ENCODE assay signal across 1 cellular context in the genomic region with DNA sequence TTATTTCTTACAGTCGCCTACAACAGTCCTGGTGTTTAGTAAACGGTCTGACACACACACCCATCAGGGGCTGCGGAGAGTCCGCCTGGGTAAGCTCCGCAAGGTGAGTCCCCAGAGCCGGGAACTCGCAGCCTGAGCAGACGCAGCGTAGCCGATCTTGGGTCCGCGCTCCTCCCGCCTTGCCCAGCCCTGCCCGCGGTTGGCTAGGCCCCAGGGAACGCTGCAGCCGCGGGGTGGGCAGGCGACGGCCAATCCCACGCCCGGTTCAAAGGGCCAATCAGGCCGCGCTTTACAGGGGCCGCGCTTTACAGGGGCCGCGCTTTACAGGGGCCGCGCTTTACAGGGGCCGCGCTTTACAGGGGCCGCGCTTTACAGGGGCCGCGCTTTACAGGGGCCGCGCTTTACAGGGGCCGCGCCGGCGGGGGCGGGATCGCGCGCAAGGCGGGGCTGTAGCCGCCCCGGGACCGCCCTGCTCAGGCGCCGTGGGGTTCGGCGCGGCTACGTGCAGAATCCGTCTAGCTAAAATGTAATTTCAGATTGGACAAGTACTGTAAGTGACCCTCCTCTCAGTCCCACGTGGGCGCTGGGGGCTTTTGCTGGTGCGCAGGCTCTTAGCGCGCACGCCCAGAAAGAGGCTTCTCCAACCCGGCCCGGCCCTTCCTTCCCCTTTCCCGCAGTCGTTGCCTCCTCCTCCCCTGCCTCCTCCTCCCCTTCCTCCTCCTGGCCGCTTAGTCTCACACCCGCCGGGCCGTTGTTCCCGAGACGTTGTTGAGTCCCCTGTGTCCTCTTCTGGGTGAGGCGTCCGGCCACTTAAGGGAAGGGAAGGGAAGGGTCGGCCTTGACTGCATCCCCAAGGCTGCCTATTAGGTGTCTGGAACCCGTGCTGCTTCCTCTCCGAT.
TF ChIP-seq lines count a peak whose summit lies in the region.

A gene with protein sequence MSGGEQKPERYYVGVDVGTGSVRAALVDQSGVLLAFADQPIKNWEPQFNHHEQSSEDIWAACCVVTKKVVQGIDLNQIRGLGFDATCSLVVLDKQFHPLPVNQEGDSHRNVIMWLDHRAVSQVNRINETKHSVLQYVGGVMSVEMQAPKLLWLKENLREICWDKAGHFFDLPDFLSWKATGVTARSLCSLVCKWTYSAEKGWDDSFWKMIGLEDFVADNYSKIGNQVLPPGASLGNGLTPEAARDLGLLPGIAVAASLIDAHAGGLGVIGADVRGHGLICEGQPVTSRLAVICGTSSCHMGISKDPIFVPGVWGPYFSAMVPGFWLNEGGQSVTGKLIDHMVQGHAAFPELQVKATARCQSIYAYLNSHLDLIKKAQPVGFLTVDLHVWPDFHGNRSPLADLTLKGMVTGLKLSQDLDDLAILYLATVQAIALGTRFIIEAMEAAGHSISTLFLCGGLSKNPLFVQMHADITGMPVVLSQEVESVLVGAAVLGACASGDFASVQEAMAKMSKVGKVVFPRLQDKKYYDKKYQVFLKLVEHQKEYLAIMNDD (plus strand): TSS at position 737 of the 899 bp plus-strand sequence. CDS start 24,456 bp downstream, outside the sequence.

TF ChIP-seq in HepG2, 621 proteins besides CTCF, POLR2A, EP300 and RAD21 (continued from another document and continues in another):
- TF ChIP-seq, protein P1, sequence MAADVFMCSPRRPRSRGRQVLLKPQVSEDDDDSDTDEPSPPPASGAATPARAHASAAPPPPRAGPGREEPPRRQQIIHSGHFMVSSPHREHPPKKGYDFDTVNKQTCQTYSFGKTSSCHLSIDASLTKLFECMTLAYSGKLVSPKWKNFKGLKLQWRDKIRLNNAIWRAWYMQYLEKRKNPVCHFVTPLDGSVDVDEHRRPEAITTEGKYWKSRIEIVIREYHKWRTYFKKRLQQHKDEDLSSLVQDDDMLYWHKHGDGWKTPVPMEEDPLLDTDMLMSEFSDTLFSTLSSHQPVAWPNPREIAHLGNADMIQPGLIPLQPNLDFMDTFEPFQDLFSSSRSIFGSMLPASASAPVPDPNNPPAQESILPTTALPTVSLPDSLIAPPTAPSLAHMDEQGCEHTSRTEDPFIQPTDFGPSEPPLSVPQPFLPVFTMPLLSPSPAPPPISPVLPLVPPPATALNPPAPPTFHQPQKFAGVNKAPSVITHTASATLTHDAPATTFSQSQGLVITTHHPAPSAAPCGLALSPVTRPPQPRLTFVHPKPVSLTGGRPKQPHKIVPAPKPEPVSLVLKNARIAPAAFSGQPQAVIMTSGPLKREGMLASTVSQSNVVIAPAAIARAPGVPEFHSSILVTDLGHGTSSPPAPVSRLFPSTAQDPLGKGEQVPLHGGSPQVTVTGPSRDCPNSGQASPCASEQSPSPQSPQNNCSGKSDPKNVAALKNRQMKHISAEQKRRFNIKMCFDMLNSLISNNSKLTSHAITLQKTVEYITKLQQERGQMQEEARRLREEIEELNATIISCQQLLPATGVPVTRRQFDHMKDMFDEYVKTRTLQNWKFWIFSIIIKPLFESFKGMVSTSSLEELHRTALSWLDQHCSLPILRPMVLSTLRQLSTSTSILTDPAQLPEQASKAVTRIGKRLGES (CRISPR knock-in tag; IDR thresholded peaks at IDR 0.05; ENCODE audit: borderline replicate concordance), result no peak
- TF ChIP-seq SRSF4 (IDR thresholded peaks at IDR 0.05; ENCODE audit: low read depth, low read length, poor library complexity, severe bottlenecking) (no peak), MTF1 (CRISPR knock-in tag; IDR thresholded peaks at IDR 0.05) (no peak), ZNF263 (CRISPR knock-in tag; IDR thresholded peaks at IDR 0.05) (peak; percentile 97), ZNF614 (CRISPR knock-in tag; IDR thresholded peaks at IDR 0.05; ENCODE audit: borderline replicate concordance) (peak; percentile 50; the same call in 1 of the 2 replicates), SETDB1 (CRISPR knock-in tag; IDR thresholded peaks at IDR 0.05; ENCODE audit: borderline replicate concordance) (no peak), MAFK (conservative IDR thresholded peaks at IDR 0.05 in 1 of 2, IDR thresholded peaks at IDR 0.05 in 1 of 2; ENCODE audit: low read length in 2 of 2) (no peak), FOXK1 (CRISPR knock-in tag; IDR thresholded peaks at IDR 0.05; ENCODE audit: borderline replicate concordance, low read depth) (no peak), ZNF501 (CRISPR knock-in tag; IDR thresholded peaks at IDR 0.05) (peak; percentile 78), ZNF333 (CRISPR knock-in tag; IDR thresholded peaks at IDR 0.05; ENCODE audit: borderline replicate concordance) (no peak), ZNF44 (CRISPR knock-in tag; IDR thresholded peaks at IDR 0.05) (0 out of 2 replicates have a peak, but pooled peaks have one; percentile 21), MBD4 (IDR thresholded peaks at IDR 0.05; ENCODE audit: borderline replicate concordance, low read length) (no peak), ZNF678 (CRISPR knock-in tag; IDR thresholded peaks at IDR 0.05) (0 out of 2 replicates have a peak, but pooled peaks have one; percentile 47), CC2D1A (CRISPR knock-in tag; IDR thresholded peaks at IDR 0.05) (no peak; the same call in 1 of the 2 replicates), PCBP1 (IDR thresholded peaks at IDR 0.05; ENCODE audit: borderline replicate concordance, low read depth, low read length) (peak; percentile 96), ZEB1 (IDR thresholded peaks at IDR 0.05; ENCODE audit: insufficient replicate concordance, low read depth) (no peak), TCF7L2 (IDR thresholded peaks at IDR 0.05; ENCODE audit: low read depth, low read length) (no peak), ZNF768 (CRISPR knock-in tag; IDR thresholded peaks at IDR 0.05) (peak; percentile 37; the same call in 1 of the 2 replicates), NONO (IDR thresholded peaks at IDR 0.05) (no peak), NONO (CRISPR knock-in tag; conservative IDR thresholded peaks at IDR 0.05) (no peak; the same call in 1 of the 2 replicates), ZNF772 (CRISPR knock-in tag; IDR thresholded peaks at IDR 0.05) (no peak; the same call in 1 of the 2 replicates), SSRP1 (CRISPR knock-in tag; IDR thresholded peaks at IDR 0.05) (no peak), HES4 (CRISPR knock-in tag; IDR thresholded peaks at IDR 0.05; ENCODE audit: borderline replicate concordance) (peak; percentile 84; the same call in 1 of the 2 replicates), MED13 (CRISPR knock-in tag; IDR thresholded peaks at IDR 0.05) (no peak), RXRA (CRISPR knock-in tag; IDR thresholded peaks at IDR 0.05) (peak; percentile 35; the same call in 1 of the 2 replicates), RFX1 (IDR thresholded peaks at IDR 0.05) (no peak), HNF4A (CRISPR knock-in tag; IDR thresholded peaks at IDR 0.05) (peak; percentile 39; the same call in 1 of the 2 replicates), YY1 (IDR thresholded peaks at IDR 0.05; ENCODE audit: insufficient read depth, insufficient replicate concordance, low read depth, low read length) (peak; percentile 30)
- TF ChIP-seq, protein P2, sequence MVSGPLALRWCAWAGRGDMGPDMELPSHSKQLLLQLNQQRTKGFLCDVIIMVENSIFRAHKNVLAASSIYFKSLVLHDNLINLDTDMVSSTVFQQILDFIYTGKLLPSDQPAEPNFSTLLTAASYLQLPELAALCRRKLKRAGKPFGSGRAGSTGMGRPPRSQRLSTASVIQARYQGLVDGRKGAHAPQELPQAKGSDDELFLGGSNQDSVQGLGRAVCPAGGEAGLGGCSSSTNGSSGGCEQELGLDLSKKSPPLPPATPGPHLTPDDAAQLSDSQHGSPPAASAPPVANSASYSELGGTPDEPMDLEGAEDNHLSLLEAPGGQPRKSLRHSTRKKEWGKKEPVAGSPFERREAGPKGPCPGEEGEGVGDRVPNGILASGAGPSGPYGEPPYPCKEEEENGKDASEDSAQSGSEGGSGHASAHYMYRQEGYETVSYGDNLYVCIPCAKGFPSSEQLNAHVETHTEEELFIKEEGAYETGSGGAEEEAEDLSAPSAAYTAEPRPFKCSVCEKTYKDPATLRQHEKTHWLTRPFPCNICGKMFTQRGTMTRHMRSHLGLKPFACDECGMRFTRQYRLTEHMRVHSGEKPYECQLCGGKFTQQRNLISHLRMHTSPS (CRISPR knock-in tag; IDR thresholded peaks at IDR 0.05; ENCODE audit: low read depth), result peak; percentile 75
- TF ChIP-seq, protein P3, sequence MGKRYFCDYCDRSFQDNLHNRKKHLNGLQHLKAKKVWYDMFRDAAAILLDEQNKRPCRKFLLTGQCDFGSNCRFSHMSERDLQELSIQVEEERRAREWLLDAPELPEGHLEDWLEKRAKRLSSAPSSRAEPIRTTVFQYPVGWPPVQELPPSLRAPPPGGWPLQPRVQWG (CRISPR knock-in tag; IDR thresholded peaks at IDR 0.05; ENCODE audit: borderline replicate concordance, low read depth), result no peak
- TF ChIP-seq, protein P4, sequence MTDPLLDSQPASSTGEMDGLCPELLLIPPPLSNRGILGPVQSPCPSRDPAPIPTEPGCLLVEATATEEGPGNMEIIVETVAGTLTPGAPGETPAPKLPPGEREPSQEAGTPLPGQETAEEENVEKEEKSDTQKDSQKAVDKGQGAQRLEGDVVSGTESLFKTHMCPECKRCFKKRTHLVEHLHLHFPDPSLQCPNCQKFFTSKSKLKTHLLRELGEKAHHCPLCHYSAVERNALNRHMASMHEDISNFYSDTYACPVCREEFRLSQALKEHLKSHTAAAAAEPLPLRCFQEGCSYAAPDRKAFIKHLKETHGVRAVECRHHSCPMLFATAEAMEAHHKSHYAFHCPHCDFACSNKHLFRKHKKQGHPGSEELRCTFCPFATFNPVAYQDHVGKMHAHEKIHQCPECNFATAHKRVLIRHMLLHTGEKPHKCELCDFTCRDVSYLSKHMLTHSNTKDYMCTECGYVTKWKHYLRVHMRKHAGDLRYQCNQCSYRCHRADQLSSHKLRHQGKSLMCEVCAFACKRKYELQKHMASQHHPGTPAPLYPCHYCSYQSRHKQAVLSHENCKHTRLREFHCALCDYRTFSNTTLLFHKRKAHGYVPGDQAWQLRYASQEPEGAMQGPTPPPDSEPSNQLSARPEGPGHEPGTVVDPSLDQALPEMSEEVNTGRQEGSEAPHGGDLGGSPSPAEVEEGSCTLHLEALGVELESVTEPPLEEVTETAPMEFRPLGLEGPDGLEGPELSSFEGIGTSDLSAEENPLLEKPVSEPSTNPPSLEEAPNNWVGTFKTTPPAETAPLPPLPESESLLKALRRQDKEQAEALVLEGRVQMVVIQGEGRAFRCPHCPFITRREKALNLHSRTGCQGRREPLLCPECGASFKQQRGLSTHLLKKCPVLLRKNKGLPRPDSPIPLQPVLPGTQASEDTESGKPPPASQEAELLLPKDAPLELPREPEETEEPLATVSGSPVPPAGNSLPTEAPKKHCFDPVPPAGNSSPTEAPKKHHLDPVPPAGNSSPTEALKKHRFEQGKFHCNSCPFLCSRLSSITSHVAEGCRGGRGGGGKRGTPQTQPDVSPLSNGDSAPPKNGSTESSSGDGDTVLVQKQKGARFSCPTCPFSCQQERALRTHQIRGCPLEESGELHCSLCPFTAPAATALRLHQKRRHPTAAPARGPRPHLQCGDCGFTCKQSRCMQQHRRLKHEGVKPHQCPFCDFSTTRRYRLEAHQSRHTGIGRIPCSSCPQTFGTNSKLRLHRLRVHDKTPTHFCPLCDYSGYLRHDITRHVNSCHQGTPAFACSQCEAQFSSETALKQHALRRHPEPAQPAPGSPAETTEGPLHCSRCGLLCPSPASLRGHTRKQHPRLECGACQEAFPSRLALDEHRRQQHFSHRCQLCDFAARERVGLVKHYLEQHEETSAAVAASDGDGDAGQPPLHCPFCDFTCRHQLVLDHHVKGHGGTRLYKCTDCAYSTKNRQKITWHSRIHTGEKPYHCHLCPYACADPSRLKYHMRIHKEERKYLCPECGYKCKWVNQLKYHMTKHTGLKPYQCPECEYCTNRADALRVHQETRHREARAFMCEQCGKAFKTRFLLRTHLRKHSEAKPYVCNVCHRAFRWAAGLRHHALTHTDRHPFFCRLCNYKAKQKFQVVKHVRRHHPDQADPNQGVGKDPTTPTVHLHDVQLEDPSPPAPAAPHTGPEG (CRISPR knock-in tag; IDR thresholded peaks at IDR 0.05), result no peak
- TF ChIP-seq, protein P5, sequence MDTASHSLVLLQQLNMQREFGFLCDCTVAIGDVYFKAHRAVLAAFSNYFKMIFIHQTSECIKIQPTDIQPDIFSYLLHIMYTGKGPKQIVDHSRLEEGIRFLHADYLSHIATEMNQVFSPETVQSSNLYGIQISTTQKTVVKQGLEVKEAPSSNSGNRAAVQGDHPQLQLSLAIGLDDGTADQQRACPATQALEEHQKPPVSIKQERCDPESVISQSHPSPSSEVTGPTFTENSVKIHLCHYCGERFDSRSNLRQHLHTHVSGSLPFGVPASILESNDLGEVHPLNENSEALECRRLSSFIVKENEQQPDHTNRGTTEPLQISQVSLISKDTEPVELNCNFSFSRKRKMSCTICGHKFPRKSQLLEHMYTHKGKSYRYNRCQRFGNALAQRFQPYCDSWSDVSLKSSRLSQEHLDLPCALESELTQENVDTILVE (CRISPR knock-in tag; IDR thresholded peaks at IDR 0.05), result no peak; the same call in 1 of the 2 replicates
- TF ChIP-seq, protein P6, sequence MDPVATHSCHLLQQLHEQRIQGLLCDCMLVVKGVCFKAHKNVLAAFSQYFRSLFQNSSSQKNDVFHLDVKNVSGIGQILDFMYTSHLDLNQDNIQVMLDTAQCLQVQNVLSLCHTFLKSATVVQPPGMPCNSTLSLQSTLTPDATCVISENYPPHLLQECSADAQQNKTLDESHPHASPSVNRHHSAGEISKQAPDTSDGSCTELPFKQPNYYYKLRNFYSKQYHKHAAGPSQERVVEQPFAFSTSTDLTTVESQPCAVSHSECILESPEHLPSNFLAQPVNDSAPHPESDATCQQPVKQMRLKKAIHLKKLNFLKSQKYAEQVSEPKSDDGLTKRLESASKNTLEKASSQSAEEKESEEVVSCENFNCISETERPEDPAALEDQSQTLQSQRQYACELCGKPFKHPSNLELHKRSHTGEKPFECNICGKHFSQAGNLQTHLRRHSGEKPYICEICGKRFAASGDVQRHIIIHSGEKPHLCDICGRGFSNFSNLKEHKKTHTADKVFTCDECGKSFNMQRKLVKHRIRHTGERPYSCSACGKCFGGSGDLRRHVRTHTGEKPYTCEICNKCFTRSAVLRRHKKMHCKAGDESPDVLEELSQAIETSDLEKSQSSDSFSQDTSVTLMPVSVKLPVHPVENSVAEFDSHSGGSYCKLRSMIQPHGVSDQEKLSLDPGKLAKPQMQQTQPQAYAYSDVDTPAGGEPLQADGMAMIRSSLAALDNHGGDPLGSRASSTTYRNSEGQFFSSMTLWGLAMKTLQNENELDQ (CRISPR knock-in tag; IDR thresholded peaks at IDR 0.05; ENCODE audit: borderline replicate concordance), result no peak
- TF ChIP-seq, protein P7, sequence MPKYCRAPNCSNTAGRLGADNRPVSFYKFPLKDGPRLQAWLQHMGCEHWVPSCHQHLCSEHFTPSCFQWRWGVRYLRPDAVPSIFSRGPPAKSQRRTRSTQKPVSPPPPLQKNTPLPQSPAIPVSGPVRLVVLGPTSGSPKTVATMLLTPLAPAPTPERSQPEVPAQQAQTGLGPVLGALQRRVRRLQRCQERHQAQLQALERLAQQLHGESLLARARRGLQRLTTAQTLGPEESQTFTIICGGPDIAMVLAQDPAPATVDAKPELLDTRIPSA (CRISPR knock-in tag; IDR thresholded peaks at IDR 0.05; ENCODE audit: borderline replicate concordance), result peak; percentile 69; the same call in 1 of the 2 replicates
- TF ChIP-seq, protein P8, sequence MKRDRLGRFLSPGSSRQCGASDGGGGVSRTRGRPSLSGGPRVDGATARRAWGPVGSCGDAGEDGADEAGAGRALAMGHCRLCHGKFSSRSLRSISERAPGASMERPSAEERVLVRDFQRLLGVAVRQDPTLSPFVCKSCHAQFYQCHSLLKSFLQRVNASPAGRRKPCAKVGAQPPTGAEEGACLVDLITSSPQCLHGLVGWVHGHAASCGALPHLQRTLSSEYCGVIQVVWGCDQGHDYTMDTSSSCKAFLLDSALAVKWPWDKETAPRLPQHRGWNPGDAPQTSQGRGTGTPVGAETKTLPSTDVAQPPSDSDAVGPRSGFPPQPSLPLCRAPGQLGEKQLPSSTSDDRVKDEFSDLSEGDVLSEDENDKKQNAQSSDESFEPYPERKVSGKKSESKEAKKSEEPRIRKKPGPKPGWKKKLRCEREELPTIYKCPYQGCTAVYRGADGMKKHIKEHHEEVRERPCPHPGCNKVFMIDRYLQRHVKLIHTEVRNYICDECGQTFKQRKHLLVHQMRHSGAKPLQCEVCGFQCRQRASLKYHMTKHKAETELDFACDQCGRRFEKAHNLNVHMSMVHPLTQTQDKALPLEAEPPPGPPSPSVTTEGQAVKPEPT (CRISPR knock-in tag; IDR thresholded peaks at IDR 0.05; ENCODE audit: low read depth), result peak; percentile 86; the same call in 1 of the 2 replicates
